11 cellular contexts compared by ENCODE assay signal in genomic region chr5:10140195-10140973, GRCh38.
A peak's percentile ranks its signal among the peaks of the same experiment; 100 is the strongest.
DNase-seq lines count a peak whose midpoint lies in the region; ATAC-seq, FAIRE-seq and TF ChIP-seq lines count a peak whose summit lies in the region.
"Had no signal": no experiment of that assay in that cellular context is flagged by ENCODE, and none has a peak within 500 bp of the region (broad histone marks: within the 10 kb centered on the region; RNA-seq: fewer than 3 reads in every experiment).

No MANE protein-coding gene starts in this region.

- peaks cover 0 to 7% (median 0%) of the 10 kb centered on the region in 5 donors for H3K27me3 Mint-ChIP-seq in naive thymus-derived CD4-positive, alpha-beta T cell
- H3K27me3 Mint-ChIP-seq in CD8-positive, alpha-beta T cell (ENCODE audit: low read depth), result peaks cover 2% of the 10 kb centered on the region

- H3K9me3 ChIP-seq in DND-41 (ENCODE audit: insufficient read depth, low read length, severe bottlenecking) (no peaks in the 10 kb centered on the region), prostate gland (no peaks in the 10 kb centered on the region)
- H3K9me3 ChIP-seq in naive thymus-derived CD4-positive, alpha-beta T cell (ENCODE audit: control insufficient read depth in 2 of 3, low read length in 3 of 3), result no peaks in the 10 kb centered on the region
- H3K9me3 ChIP-seq in CD8-positive, alpha-beta T cell (ENCODE audit: low read length), result no peaks in the 10 kb centered on the region
- H3K9me3 ChIP-seq: right lobe of liver had no signal

- no peak overlapping the region for H2AFZ ChIP-seq in DND-41 (ENCODE audit: low read depth, low read length)

- H3K79me2 ChIP-seq in DND-41 (ENCODE audit: insufficient read depth, low read length), result no peaks in the 10 kb centered on the region

- H3K27ac Mint-ChIP-seq in naive thymus-derived CD4-positive, alpha-beta T cell, result no peak overlapping the region
- no peak overlapping the region for H3K27ac Mint-ChIP-seq in CD8-positive, alpha-beta T cell
- H3K27ac Mint-ChIP-seq: stimulated activated naive B cell treated with anti-CD40 and anti-IgM and Interleukin-4, amounts not matched to agents 10 μg/mL and 1 μg/mL and 100 μg/mL, for 72 hours had no signal

- no peaks in the 10 kb centered on the region for H4K20me1 ChIP-seq in DND-41 (ENCODE audit: insufficient read depth, low read length)

- TF ChIP-seq POLR2A in prostate gland (IDR thresholded peaks at IDR 0.05), result no peak

- H3K27me3 ChIP-seq in DND-41 (ENCODE audit: insufficient read depth, low read length, poor library complexity) (no peaks in the 10 kb centered on the region), bronchial epithelial cell (ENCODE audit: control insufficient read depth, insufficient read depth, low read length) (no peaks in the 10 kb centered on the region), prostate gland (replicated peaks; ENCODE audit: insufficient read depth) (no peaks in the 10 kb centered on the region)
- H3K27me3 ChIP-seq in naive thymus-derived CD4-positive, alpha-beta T cell (ENCODE audit: control insufficient read depth in 2 of 2, insufficient read depth in 2 of 2, low read length in 2 of 2), result no peaks in the 10 kb centered on the region
- H3K27me3 ChIP-seq in CD8-positive, alpha-beta T cell (ENCODE audit: insufficient read depth, low read length), result no peaks in the 10 kb centered on the region
- H3K27me3 ChIP-seq: right lobe of liver had no signal

- WGBS in prostate gland, result 90% methylated on average over 5 of the region's 5 CpGs

- no peak overlapping the region for H3K4me3 Mint-ChIP-seq in naive thymus-derived CD4-positive, alpha-beta T cell
- H3K4me3 Mint-ChIP-seq in CD8-positive, alpha-beta T cell, result no peak overlapping the region
- H3K4me3 Mint-ChIP-seq: stimulated activated naive B cell treated with anti-CD40 and anti-IgM and Interleukin-4, amounts not matched to agents 10 μg/mL and 1 μg/mL and 100 μg/mL, for 72 hours had no signal

- no peaks in the 10 kb centered on the region for H3K36me3 Mint-ChIP-seq in naive thymus-derived CD4-positive, alpha-beta T cell
- no peaks in the 10 kb centered on the region for H3K36me3 Mint-ChIP-seq in CD8-positive, alpha-beta T cell
- H3K36me3 Mint-ChIP-seq: stimulated activated naive B cell treated with anti-CD40 and anti-IgM and Interleukin-4, amounts not matched to agents 10 μg/mL and 1 μg/mL and 100 μg/mL, for 72 hours had no signal

- no peak for DNase-seq in DND-41
- DNase-seq in HuH-7 (ENCODE audit: low spot score), result peak; percentile 28
- DNase-seq in bronchial epithelial cell (ENCODE audit: low read depth), result no peak
- no peak for DNase-seq in naive thymus-derived CD4-positive, alpha-beta T cell
- DNase-seq in CD8-positive, alpha-beta T cell, result no peak
- DNase-seq in NCI-H2196 treated with DMSO at 0.1 percent for 48 hours (lab: John Stamatoyannopoulos, UW; ENCODE audit: unreplicated experiment), result no peak
- DNase-seq in activated T-cell treated with anti-CD3 and anti-CD28 coated beads, Interleukin-2, amount 50 U/mL, for 1 hour, result no peak
- DNase-seq in prostate gland (ENCODE audit: low spot score), result no peak
- DNase-seq: NCI-H2107; right lobe of liver; stimulated activated naive B cell treated with anti-CD40 and anti-IgM and Interleukin-4, amounts not matched to agents 10 μg/mL and 1 μg/mL and 100 μg/mL, for 72 hours had no signal

- TF ChIP-seq CTCF in DND-41 (IDR thresholded peaks at IDR 0.05; ENCODE audit: borderline replicate concordance, extremely low read depth, low read length, poor library complexity, severe bottlenecking) (peak; percentile 32), bronchial epithelial cell (IDR thresholded peaks at IDR 0.05; ENCODE audit: insufficient read depth, low read length, severe bottlenecking) (peak; percentile 19), prostate gland (IDR thresholded peaks at IDR 0.05) (no peak)
- TF ChIP-seq CTCF in CD8-positive, alpha-beta T cell (IDR thresholded peaks at IDR 0.05), result no peak

- ATAC-seq in DND-41 (ENCODE audit: insufficient read depth, low read depth), result peak; percentile 27; the same call in 1 of the 3 replicates
- ATAC-seq in naive thymus-derived CD4-positive, alpha-beta T cell, result peak; percentile 20
- ATAC-seq in CD8-positive, alpha-beta T cell, result no peak
- ATAC-seq: stimulated activated naive B cell treated with anti-CD40 and anti-IgM and Interleukin-4, amounts not matched to agents 10 μg/mL and 1 μg/mL and 100 μg/mL, for 72 hours had no signal

- no peaks in the 10 kb centered on the region for H3K36me3 ChIP-seq in DND-41 (ENCODE audit: insufficient read depth, low read length)
- no peaks in the 10 kb centered on the region for H3K36me3 ChIP-seq in bronchial epithelial cell (ENCODE audit: control insufficient read depth, insufficient read depth, low read length)
- H3K36me3 ChIP-seq in naive thymus-derived CD4-positive, alpha-beta T cell (ENCODE audit: control insufficient read depth in 2 of 3, insufficient read depth in 3 of 3, low read length in 3 of 3), result no peaks in the 10 kb centered on the region
- no peaks in the 10 kb centered on the region for H3K36me3 ChIP-seq in CD8-positive, alpha-beta T cell (ENCODE audit: insufficient read depth, low read length)
- no peaks in the 10 kb centered on the region for H3K36me3 ChIP-seq in prostate gland
- H3K36me3 ChIP-seq: right lobe of liver had no signal

- H3K4me3 ChIP-seq in DND-41 (ENCODE audit: low read depth in 1 of 2, low read length in 2 of 2) (no peak overlapping the region), bronchial epithelial cell (ENCODE audit: low read depth, low read length) (no peak overlapping the region), prostate gland (no peak overlapping the region)
- H3K4me3 ChIP-seq in naive thymus-derived CD4-positive, alpha-beta T cell (ENCODE audit: low read length), result no peak overlapping the region
- H3K4me3 ChIP-seq in CD8-positive, alpha-beta T cell (ENCODE audit: low read depth, low read length), result no peak overlapping the region
- H3K4me3 ChIP-seq: right lobe of liver had no signal

- CTCF ChIA-PET in naive thymus-derived CD4-positive, alpha-beta T cell (lab: Charles Lee), result no interaction called here
- CTCF ChIA-PET in CD8-positive, alpha-beta T cell (lab: Charles Lee), result no interaction called here

- no peak for FAIRE-seq in bronchial epithelial cell (lab: Jason Lieb, UNC)

- no peak overlapping the region for H3K4me2 ChIP-seq in DND-41 (ENCODE audit: insufficient read depth, low read length)

- no peaks in the 10 kb centered on the region for H3K9me3 Mint-ChIP-seq in naive thymus-derived CD4-positive, alpha-beta T cell
- no peaks in the 10 kb centered on the region for H3K9me3 Mint-ChIP-seq in CD8-positive, alpha-beta T cell

- H3K4me1 Mint-ChIP-seq in naive thymus-derived CD4-positive, alpha-beta T cell, result no peaks in the 10 kb centered on the region
- no peaks in the 10 kb centered on the region for H3K4me1 Mint-ChIP-seq in CD8-positive, alpha-beta T cell (ENCODE audit: low read depth)
- H3K4me1 Mint-ChIP-seq: stimulated activated naive B cell treated with anti-CD40 and anti-IgM and Interleukin-4, amounts not matched to agents 10 μg/mL and 1 μg/mL and 100 μg/mL, for 72 hours had no signal

- H3K27ac ChIP-seq in DND-41 (ENCODE audit: low read length), result no peak overlapping the region
- H3K27ac ChIP-seq in naive thymus-derived CD4-positive, alpha-beta T cell (ENCODE audit: low read depth, low read length), result no peak overlapping the region
- H3K27ac ChIP-seq in CD8-positive, alpha-beta T cell (ENCODE audit: low read depth, low read length), result no peak overlapping the region
- no peak overlapping the region for H3K27ac ChIP-seq in prostate gland
- H3K27ac ChIP-seq: right lobe of liver had no signal

- H3K4me1 ChIP-seq in DND-41 (ENCODE audit: insufficient read depth, low read length) (no peaks in the 10 kb centered on the region), prostate gland (replicated peaks) (no peaks in the 10 kb centered on the region)
- H3K4me1 ChIP-seq in naive thymus-derived CD4-positive, alpha-beta T cell (ENCODE audit: control insufficient read depth in 2 of 2, insufficient read depth in 2 of 2, low read length in 2 of 2), result no peaks in the 10 kb centered on the region
- no peaks in the 10 kb centered on the region for H3K4me1 ChIP-seq in CD8-positive, alpha-beta T cell (ENCODE audit: insufficient read depth, low read length)
- H3K4me1 ChIP-seq: right lobe of liver had no signal

- no peak overlapping the region for H3K9ac ChIP-seq in DND-41 (ENCODE audit: low read depth, low read length)

- intact Hi-C loops in naive thymus-derived CD4-positive, alpha-beta T cell (cut with micrococcal nuclease), result no loop called here
- intact Hi-C loops in CD8-positive, alpha-beta T cell (cut with DNase I, micrococcal nuclease), result no loop called here
- intact Hi-C loops in prostate gland (cut with DNase I), result no loop called here

- POLR2A ChIA-PET in naive thymus-derived CD4-positive, alpha-beta T cell (lab: Charles Lee), result no interaction called here
- POLR2A ChIA-PET in CD8-positive, alpha-beta T cell (lab: Charles Lee), result no interaction called here

Comparison
In these comparisons a context has a peak if more than half of its experiments do, and no peak if none do; other contexts are left out.
1. CTCF ChIP-seq: peak in DND-41 (single experiment) and bronchial epithelial cell (single experiment); none in CD8-positive, alpha-beta T cell (single experiment) and prostate gland (0 of 4).